8 cellular contexts compared by ENCODE assay signal in the genomic region with DNA sequence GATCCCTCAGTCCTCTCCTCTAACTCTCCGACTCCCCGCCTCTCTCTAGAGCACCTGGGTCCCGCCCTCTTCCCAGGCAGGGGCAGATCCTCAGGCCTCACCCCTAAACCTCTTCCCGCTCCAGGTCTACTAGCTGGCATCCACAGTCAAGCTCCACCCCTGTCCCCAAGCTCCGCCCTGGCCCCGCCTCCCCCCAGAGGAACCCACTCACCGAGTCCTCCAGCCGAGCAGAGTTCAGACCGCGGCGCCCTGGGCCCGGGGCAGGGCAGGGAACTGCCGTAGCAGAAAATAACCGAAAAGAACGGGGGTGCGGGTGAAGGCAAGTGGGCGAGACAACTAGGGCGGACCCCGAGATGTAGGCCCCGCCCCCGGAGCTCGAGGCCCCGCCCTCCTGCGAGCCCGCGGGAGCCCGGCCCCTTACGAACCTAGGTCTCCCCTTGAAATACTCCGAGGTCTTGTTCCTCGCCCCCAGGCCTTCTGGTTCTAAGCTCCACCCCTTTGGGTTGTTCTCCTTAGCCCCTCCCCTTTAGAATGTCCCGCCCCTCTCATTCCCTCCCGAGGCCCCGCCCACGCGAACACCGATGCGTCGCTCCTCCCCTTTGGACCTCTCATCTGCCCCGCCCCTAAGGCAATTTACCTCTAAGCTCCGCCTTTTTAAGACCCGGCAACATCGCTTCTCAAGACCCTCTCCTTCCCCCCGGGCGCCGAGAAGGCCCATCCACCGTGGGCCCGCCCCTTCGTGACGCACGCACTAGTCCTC.
DNase-seq lines count a peak whose midpoint lies in the region; ATAC-seq, FAIRE-seq and TF ChIP-seq lines count a peak whose summit lies in the region.

A gene with protein sequence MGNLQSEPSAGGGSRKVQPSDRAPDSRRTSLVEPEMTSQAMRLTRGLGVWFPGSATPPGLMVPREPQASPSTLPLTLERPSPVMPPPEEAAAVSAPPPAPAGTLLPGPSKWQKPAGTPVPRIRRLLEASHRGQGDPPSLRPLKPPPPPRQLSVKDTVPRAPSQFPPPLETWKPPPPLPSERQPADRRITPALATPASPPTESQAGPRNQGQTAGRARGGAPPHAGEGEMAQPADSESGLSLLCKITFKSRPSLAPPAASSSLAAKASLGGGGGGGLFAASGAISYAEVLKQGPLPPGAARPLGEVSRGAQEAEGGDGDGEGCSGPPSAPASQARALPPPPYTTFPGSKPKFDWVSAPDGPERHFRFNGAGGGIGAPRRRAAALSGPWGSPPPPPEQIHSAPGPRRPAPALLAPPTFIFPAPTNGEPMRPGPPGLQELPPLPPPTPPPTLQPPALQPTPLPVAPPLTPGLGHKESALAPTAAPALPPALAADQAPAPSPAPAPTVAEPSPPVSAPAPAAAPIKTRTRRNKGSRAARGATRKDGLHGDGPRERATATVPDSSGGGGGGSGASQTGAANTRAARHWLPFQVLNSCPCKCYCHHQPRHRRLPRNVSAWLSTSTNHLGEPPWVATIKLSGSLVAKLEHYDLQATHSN (minus strand): TSS at position 485 of the 760 bp plus-strand sequence. CDS start 773 bp downstream, outside the sequence.

- H4K20me1 ChIP-seq in OCI-LY3 (ENCODE audit: insufficient read depth, low read length) = 0 out of 2 replicates have a peak, but pooled peaks cover 3% of the 10 kb centered on the region

- peak within 1 kb of the TSS; percentile 90 for H3K9ac ChIP-seq in OCI-LY3 (ENCODE audit: low read length)

- H3K79me2 ChIP-seq in OCI-LY3 (ENCODE audit: low read length) = no peaks in the 10 kb centered on the region

- H3K4me1 ChIP-seq in OCI-LY3 (ENCODE audit: low read length) = peaks cover 5% of the 10 kb centered on the region; the same call in 1 of the 2 replicates

- H3K9me3 ChIP-seq in OCI-LY3 (ENCODE audit: insufficient read depth, low read length) = no peaks in the 10 kb centered on the region

- H3K27me3 ChIP-seq in OCI-LY3 (ENCODE audit: low read depth, low read length) = no peaks in the 10 kb centered on the region

- no peak for ATAC-seq in HG03457 (IDR thresholded peaks at IDR 0.05; ENCODE audit: unreplicated experiment)

- no peak for FAIRE-seq in HTR-8/SVneo (lab: Jason Lieb, UNC)

- DNase-seq in GM03348 (ENCODE audit: low spot score) (peak; percentile 96), HTR-8/SVneo (ENCODE audit: insufficient read length, low spot score) (peak; percentile 91), activated T-cell treated with anti-CD3 and anti-CD28 coated beads for 24 hours (ENCODE audit: low read depth) (peak; percentile 65), epithelial cell of prostate (ENCODE audit: low read depth, low spot score) (peak; percentile 69), middle frontal gyrus (ENCODE audit: extremely low spot score, low spot score) (peak; percentile 56)
- peak; percentile 53 for DNase-seq in stimulated activated CD8-positive, alpha-beta memory T cell treated with anti-CD3 and anti-CD28 coated beads, Interleukin-15, amount 100 ng/mL, for 24 hours (ENCODE audit: low read depth)

- TF ChIP-seq CTCF in OCI-LY3 (IDR thresholded peaks at IDR 0.05; ENCODE audit: low read depth, low read length) = no peak

- peak within 1 kb of the TSS; percentile 86 for H3K4me3 ChIP-seq in OCI-LY3 (ENCODE audit: low read length)

- H3K4me2 ChIP-seq in OCI-LY3 (ENCODE audit: low read length) = peak within 1 kb of the TSS; percentile 88

- peak within 1 kb of the TSS; percentile 90; the same call in 1 of the 2 replicates for H2AFZ ChIP-seq in OCI-LY3 (ENCODE audit: low read depth, low read length)

- H3K27ac ChIP-seq in OCI-LY3 (ENCODE audit: low read length) = peak within 1 kb of the TSS; percentile 73
- peak within 1 kb of the TSS; percentile 80 for H3K27ac ChIP-seq in epithelial cell of prostate

- peaks cover 32% of the 10 kb centered on the region for H3K36me3 ChIP-seq in OCI-LY3 (replicated peaks; ENCODE audit: low read depth, low read length)
